Comparison of ENCODE assay signal across 1 cellular context in genomic region chr2:182912518-182912915, GRCh38.
TF ChIP-seq lines count a peak whose summit lies in the region.

No MANE protein-coding gene starts in this region.

TF ChIP-seq in HepG2, 621 proteins besides CTCF, POLR2A, EP300 and RAD21 (continued from another document):
- no peak for TF ChIP-seq MXD3 (CRISPR knock-in tag; IDR thresholded peaks at IDR 0.05)
- TF ChIP-seq POLR2G (IDR thresholded peaks at IDR 0.05; ENCODE audit: low read depth, low read length) = no peak
- TF ChIP-seq SRSF1 (optimal IDR thresholded peaks at IDR 0.05; ENCODE audit: low read depth, low read length) = no peak
- TF ChIP-seq SPEN (CRISPR knock-in tag; IDR thresholded peaks at IDR 0.05; ENCODE audit: low read depth) = no peak
- no peak for TF ChIP-seq TP53 (CRISPR knock-in tag; conservative IDR thresholded peaks at IDR 0.05)
- TF ChIP-seq REPIN1 (CRISPR knock-in tag; IDR thresholded peaks at IDR 0.05; ENCODE audit: borderline replicate concordance, low read depth) = no peak
- no peak for TF ChIP-seq THAP7 (CRISPR knock-in tag; IDR thresholded peaks at IDR 0.05)
- no peak for TF ChIP-seq HIVEP1 (CRISPR knock-in tag; IDR thresholded peaks at IDR 0.05)
- TF ChIP-seq PAXIP1 (CRISPR knock-in tag; conservative IDR thresholded peaks at IDR 0.05) = no peak
- no peak for TF ChIP-seq HOXA9 (CRISPR knock-in tag; IDR thresholded peaks at IDR 0.05; ENCODE audit: borderline replicate concordance)
